In genomic region chr2:205879362-205879761, GRCh38 we compare ENCODE assay signal across 16 cellular contexts.
DNase-seq lines count a peak whose midpoint lies in the region; ATAC-seq and TF ChIP-seq lines count a peak whose summit lies in the region.
"Had no signal": no experiment of that assay in that cellular context is flagged by ENCODE, and none has a peak within 500 bp of the region (broad histone marks: within the 10 kb centered on the region; RNA-seq: fewer than 3 reads in every experiment).

No MANE protein-coding gene starts in this region.

- ATAC-seq in HG03354 (IDR thresholded peaks at IDR 0.05; ENCODE audit: poor library complexity, severe bottlenecking, unreplicated experiment) (no peak), esophagus mucosa (no peak), HG03108 (IDR thresholded peaks at IDR 0.05; ENCODE audit: unreplicated experiment) (no peak)

- peaks cover 2% of the 10 kb centered on the region for H3K27me3 Mint-ChIP-seq in glutamatergic neuron (ENCODE audit: unreplicated experiment)

- peak; percentile 59 for DNase-seq in DMS153 treated with DMSO at 0.1 percent for 48 hours (lab: John Stamatoyannopoulos, UW; ENCODE audit: unreplicated experiment)
- DNase-seq in NCI-H1105 treated with DMSO at 0.1 percent for 48 hours (lab: John Stamatoyannopoulos, UW): peak; percentile 60
- peak; percentile 71 for DNase-seq in NCI-H69 (lab: John Stamatoyannopoulos, UW)
- no peak for DNase-seq in glutamatergic neuron
- DNase-seq in coronary artery (ENCODE audit: low spot score): no peak
- DNase-seq: activated B cell treated with CpG ODN at 0.5 μM for 24 hours; amniotic stem cell; Caco-2; cerebellar nuclear complex; NCI-H446 treated with DMSO at 0.1 percent for 48 hours; ovary; stimulated activated CD4-positive, alpha-beta T cell treated with anti-CD3 and anti-CD28 coated beads, Interleukin-2, amount 100 ng/mL, for 48 hours; T-helper 1 cell had no signal

- no peak overlapping the region for H3K27ac Mint-ChIP-seq in glutamatergic neuron (ENCODE audit: unreplicated experiment)
- H3K27ac Mint-ChIP-seq: activated B cell treated with CpG ODN at 0.5 μM for 24 hours had no signal

- peaks cover 1% of the 10 kb centered on the region for H3K36me3 Mint-ChIP-seq in glutamatergic neuron (ENCODE audit: unreplicated experiment)

- no peak overlapping the region for H3K4me3 ChIP-seq in coronary artery
- H3K4me3 ChIP-seq: ovary had no signal

- no peak overlapping the region for H3K27ac ChIP-seq in coronary artery
- H3K27ac ChIP-seq: ovary had no signal

- H3K4me3 Mint-ChIP-seq in glutamatergic neuron (ENCODE audit: unreplicated experiment): peak overlapping the region; percentile 12
- H3K4me3 Mint-ChIP-seq: activated B cell treated with CpG ODN at 0.5 μM for 24 hours had no signal

- no peak for TF ChIP-seq CTCF in glutamatergic neuron (IDR thresholded peaks at IDR 0.05; ENCODE audit: partially characterized antibody, unreplicated experiment)
- no peak for TF ChIP-seq CTCF in coronary artery (IDR thresholded peaks at IDR 0.05)

- peaks cover 8% of the 10 kb centered on the region for H3K4me1 Mint-ChIP-seq in glutamatergic neuron (ENCODE audit: low read depth, unreplicated experiment)
- H3K4me1 Mint-ChIP-seq: activated B cell treated with CpG ODN at 0.5 μM for 24 hours had no signal

- peaks cover 2% of the 10 kb centered on the region for H3K9me3 Mint-ChIP-seq in glutamatergic neuron (ENCODE audit: unreplicated experiment)
- H3K9me3 Mint-ChIP-seq: activated B cell treated with CpG ODN at 0.5 μM for 24 hours had no signal

Comparison
In these comparisons a context has a peak if more than half of its experiments do, and no peak if none do; other contexts are left out.
1. DNase-seq: peak in DMS153 treated with DMSO at 0.1 percent for 48 hours (single experiment), NCI-H1105 treated with DMSO at 0.1 percent for 48 hours (single experiment) and NCI-H69 (single experiment); none in glutamatergic neuron (single experiment) and coronary artery (single experiment).